35 cellular contexts compared by ENCODE assay signal in the genomic region with DNA sequence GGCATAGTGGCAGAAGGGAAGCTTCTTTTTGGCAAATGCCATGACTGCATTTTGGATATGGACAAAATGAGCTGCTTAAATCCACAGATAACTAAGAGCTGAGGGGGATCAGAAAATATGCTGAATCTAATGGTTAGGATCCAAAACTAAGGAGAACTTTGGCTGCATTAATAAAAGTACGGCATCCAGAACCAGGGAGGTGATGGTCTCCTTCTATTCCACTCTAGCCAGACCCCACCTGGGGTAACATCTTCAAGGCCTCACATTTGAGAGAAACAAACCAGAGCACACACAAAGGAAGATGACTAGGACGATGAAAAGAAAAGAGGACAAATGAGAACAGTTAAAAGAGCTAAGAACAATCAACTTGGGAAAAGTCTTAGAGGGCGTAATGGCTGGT.
"Had no signal": no experiment of that assay in that cellular context is flagged by ENCODE, and none has a peak within 500 bp of the region (broad histone marks: within the 10 kb centered on the region; RNA-seq: fewer than 3 reads in every experiment).

No MANE protein-coding gene starts in this region.

- DNase-seq: activated B cell treated with CpG ODN at 0.5 μM for 24 hours; activated CD4-positive, alpha-beta memory T cell treated with anti-CD3 and anti-CD28 coated beads for 36 hours; activated CD4-positive, alpha-beta T cell treated with anti-CD3 and anti-CD28 coated beads for 4 hours; activated CD4-positive, alpha-beta T cell treated with anti-CD3 and anti-CD28 coated beads, Interleukin-2, amount 10 ng/mL, durations not matched to agents 24 days and 14 days; activated CD4-positive, alpha-beta T cell treated with anti-CD3 and anti-CD28 coated beads, Interleukin-2, amount 50 U/mL, for 1 hour; activated CD4-positive, alpha-beta T cell treated with anti-CD3 and anti-CD28 coated beads, Interleukin-2, amount 50 U/mL, for 4 hours; activated CD4-positive, CD25-positive, alpha-beta regulatory T cell treated with anti-CD3 and anti-CD28 coated beads, Interleukin-2, amount 50 U/mL, for 72 hours; activated CD8-positive, alpha-beta memory T cell treated with anti-CD3 and anti-CD28 coated beads, Interleukin-2, amount 50 U/mL, for 4 hours; activated CD8-positive, alpha-beta T cell treated with anti-CD3 and anti-CD28 coated beads for 36 hours; activated effector memory CD4-positive, alpha-beta T cell treated with anti-CD3 and anti-CD28 coated beads, Interleukin-2, amount 50 U/mL, for 16 hours; activated gamma-delta T cell treated with Interleukin-2 at 50 U/mL for 16 hours; activated naive CD4-positive, alpha-beta T cell; activated naive CD4-positive, alpha-beta T cell treated with anti-CD3 and anti-CD28 coated beads for 36 hours; activated naive CD4-positive, alpha-beta T cell treated with anti-CD3 and anti-CD28 coated beads, Interleukin-2, amount 50 U/mL, for 16 hours; activated naive CD8-positive, alpha-beta T cell treated with anti-CD3 and anti-CD28 coated beads for 36 hours; activated T-cell treated with anti-CD3 and anti-CD28 coated beads for 4 hours; activated T-cell treated with anti-CD3 and anti-CD28 coated beads, Interleukin-2, amount 50 U/mL, for 1 hour; activated T-cell treated with anti-CD3 and anti-CD28 coated beads, Interleukin-2, amount 50 U/mL, for 4 hours; activated T-cell treated with anti-CD3 and anti-CD28 coated beads, Interleukin-2, amount 50 U/mL, for 72 hours; amygdala; anterior cingulate cortex; body of pancreas; brain microvascular endothelial cell; central memory CD4-positive, alpha-beta T cell; T-helper 1 cell; T-helper 2 cell; T-helper 9 cell had no signal

- FAIRE-seq: TTC549 had no signal

- H3K36me3 ChIP-seq: brain microvascular endothelial cell, breast epithelium had no signal

- H3K27ac ChIP-seq: body of pancreas, brain microvascular endothelial cell, breast epithelium had no signal

- H3K4me3 Mint-ChIP-seq: activated B cell treated with CpG ODN at 0.5 μM for 24 hours; activated CD4-positive, alpha-beta memory T cell treated with anti-CD3 and anti-CD28 coated beads for 36 hours; activated CD4-positive, alpha-beta T cell treated with anti-CD3 and anti-CD28 coated beads, Interleukin-2, amount 10 ng/mL, durations not matched to agents 24 days and 14 days; activated CD8-positive, alpha-beta T cell treated with anti-CD3 and anti-CD28 coated beads for 36 hours; activated naive CD4-positive, alpha-beta T cell treated with anti-CD3 and anti-CD28 coated beads for 36 hours; activated naive CD8-positive, alpha-beta T cell treated with anti-CD3 and anti-CD28 coated beads for 36 hours; activated T-cell treated with anti-CD3 and anti-CD28 coated beads, Interleukin-2, amount 50 U/mL, for 4 hours; activated T-cell treated with anti-CD3 and anti-CD28 coated beads, Interleukin-2, amount 50 U/mL, for 72 hours; activated T-helper 1 cell treated with anti-CD3 and anti-CD28 coated beads, Interleukin-12 subunit alpha, Interleukin-12 subunit beta, Interleukin-2, Interleukin-4 antibody, amounts not matched to agents 30 ng/mL and 10 ng/mL and 1 ng/mL, durations not matched to agents 14 hours and 24 hours and 36 hours; activated T-helper 17 cell treated with anti-CD3 and anti-CD28 coated beads, Interleukin-2, amount 50 U/mL, for 72 hours; T-helper 1 cell treated with Interleukin-12 subunit alpha and Interleukin-12 subunit beta and Interleukin-4 antibody, amounts not matched to agents 30 μg/mL and 1 μg/mL, for 36 hours; T-helper 2 cell treated with Interferon-gamma antibody and Interleukin-4, amounts not matched to agents 5 μg/mL and 100 μg/mL, for 36 hours had no signal

- H3K4me3 ChIP-seq: ascending aorta, body of pancreas, breast epithelium had no signal

- H3K27me3 Mint-ChIP-seq: activated B cell treated with CpG ODN at 0.5 μM for 24 hours; activated CD4-positive, alpha-beta memory T cell treated with anti-CD3 and anti-CD28 coated beads for 36 hours; activated CD4-positive, alpha-beta T cell treated with anti-CD3 and anti-CD28 coated beads, Interleukin-2, amount 10 ng/mL, durations not matched to agents 24 days and 14 days; activated CD8-positive, alpha-beta T cell treated with anti-CD3 and anti-CD28 coated beads for 36 hours; activated naive CD8-positive, alpha-beta T cell treated with anti-CD3 and anti-CD28 coated beads for 36 hours; activated T-helper 17 cell treated with anti-CD3 and anti-CD28 coated beads, Interleukin-2, amount 50 U/mL, for 72 hours had no signal

- H3K9me3 Mint-ChIP-seq: activated B cell treated with CpG ODN at 0.5 μM for 24 hours; activated CD4-positive, alpha-beta memory T cell treated with anti-CD3 and anti-CD28 coated beads for 36 hours; activated CD4-positive, alpha-beta T cell treated with anti-CD3 and anti-CD28 coated beads, Interleukin-2, amount 10 ng/mL, durations not matched to agents 24 days and 14 days; activated CD8-positive, alpha-beta T cell treated with anti-CD3 and anti-CD28 coated beads for 36 hours; activated naive CD4-positive, alpha-beta T cell treated with anti-CD3 and anti-CD28 coated beads for 36 hours; activated naive CD4-positive, alpha-beta T cell treated with anti-CD3 and anti-CD28 coated beads, Interleukin-2, amount 50 U/mL, for 72 hours; activated naive CD8-positive, alpha-beta T cell treated with anti-CD3 and anti-CD28 coated beads for 36 hours; activated T-cell treated with anti-CD3 and anti-CD28 coated beads, Interleukin-2, amount 50 U/mL, for 4 hours; activated T-cell treated with anti-CD3 and anti-CD28 coated beads, Interleukin-2, amount 50 U/mL, for 72 hours; activated T-helper 1 cell treated with anti-CD3 and anti-CD28 coated beads, Interleukin-12 subunit alpha, Interleukin-12 subunit beta, Interleukin-2, Interleukin-4 antibody, amounts not matched to agents 30 ng/mL and 10 ng/mL and 1 ng/mL, durations not matched to agents 14 hours and 24 hours and 36 hours; activated T-helper 17 cell treated with anti-CD3 and anti-CD28 coated beads, Interleukin-2, amount 50 U/mL, for 72 hours; T-helper 1 cell treated with Interleukin-12 subunit alpha and Interleukin-12 subunit beta and Interleukin-4 antibody, amounts not matched to agents 30 μg/mL and 1 μg/mL, for 36 hours; T-helper 2 cell treated with Interferon-gamma antibody and Interleukin-4, amounts not matched to agents 5 μg/mL and 100 μg/mL, for 36 hours had no signal

- H3K4me1 Mint-ChIP-seq: activated B cell treated with CpG ODN at 0.5 μM for 24 hours; activated CD4-positive, alpha-beta T cell treated with anti-CD3 and anti-CD28 coated beads, Interleukin-2, amount 10 ng/mL, durations not matched to agents 24 days and 14 days; activated T-helper 17 cell treated with anti-CD3 and anti-CD28 coated beads, Interleukin-2, amount 50 U/mL, for 72 hours had no signal

- H3K27me3 ChIP-seq: ascending aorta, body of pancreas, brain microvascular endothelial cell, breast epithelium had no signal

- H3K4me1 ChIP-seq: breast epithelium had no signal

- ATAC-seq: activated CD8-positive, alpha-beta T cell treated with anti-CD3 and anti-CD28 coated beads for 36 hours; activated naive CD4-positive, alpha-beta T cell treated with anti-CD3 and anti-CD28 coated beads, Interleukin-2, amount 50 U/mL, for 72 hours; activated T-cell treated with anti-CD3 and anti-CD28 coated beads, Interleukin-2, amount 50 U/mL, for 4 hours; activated T-cell treated with anti-CD3 and anti-CD28 coated beads, Interleukin-2, amount 50 U/mL, for 72 hours; activated T-helper 17 cell treated with anti-CD3 and anti-CD28 coated beads, Interleukin-2, amount 50 U/mL, for 72 hours; body of pancreas had no signal

- H3K27ac Mint-ChIP-seq: activated B cell treated with CpG ODN at 0.5 μM for 24 hours; activated CD4-positive, alpha-beta memory T cell treated with anti-CD3 and anti-CD28 coated beads for 36 hours; activated CD4-positive, alpha-beta T cell treated with anti-CD3 and anti-CD28 coated beads, Interleukin-2, amount 10 ng/mL, durations not matched to agents 24 days and 14 days; activated CD8-positive, alpha-beta T cell treated with anti-CD3 and anti-CD28 coated beads for 36 hours; activated naive CD4-positive, alpha-beta T cell treated with anti-CD3 and anti-CD28 coated beads for 36 hours; activated naive CD4-positive, alpha-beta T cell treated with anti-CD3 and anti-CD28 coated beads, Interleukin-2, amount 50 U/mL, for 72 hours; activated naive CD8-positive, alpha-beta T cell treated with anti-CD3 and anti-CD28 coated beads for 36 hours; activated T-cell treated with anti-CD3 and anti-CD28 coated beads, Interleukin-2, amount 50 U/mL, for 72 hours; activated T-helper 1 cell treated with anti-CD3 and anti-CD28 coated beads, Interleukin-12 subunit alpha, Interleukin-12 subunit beta, Interleukin-2, Interleukin-4 antibody, amounts not matched to agents 30 ng/mL and 10 ng/mL and 1 ng/mL, durations not matched to agents 14 hours and 24 hours and 36 hours; activated T-helper 17 cell treated with anti-CD3 and anti-CD28 coated beads, Interleukin-2, amount 50 U/mL, for 72 hours; T-helper 1 cell treated with Interleukin-12 subunit alpha and Interleukin-12 subunit beta and Interleukin-4 antibody, amounts not matched to agents 30 μg/mL and 1 μg/mL, for 36 hours; T-helper 2 cell treated with Interferon-gamma antibody and Interleukin-4, amounts not matched to agents 5 μg/mL and 100 μg/mL, for 36 hours had no signal

- H3K9me3 ChIP-seq: ascending aorta, body of pancreas, breast epithelium had no signal
